15 cellular contexts compared by ENCODE assay signal in the genomic region with DNA sequence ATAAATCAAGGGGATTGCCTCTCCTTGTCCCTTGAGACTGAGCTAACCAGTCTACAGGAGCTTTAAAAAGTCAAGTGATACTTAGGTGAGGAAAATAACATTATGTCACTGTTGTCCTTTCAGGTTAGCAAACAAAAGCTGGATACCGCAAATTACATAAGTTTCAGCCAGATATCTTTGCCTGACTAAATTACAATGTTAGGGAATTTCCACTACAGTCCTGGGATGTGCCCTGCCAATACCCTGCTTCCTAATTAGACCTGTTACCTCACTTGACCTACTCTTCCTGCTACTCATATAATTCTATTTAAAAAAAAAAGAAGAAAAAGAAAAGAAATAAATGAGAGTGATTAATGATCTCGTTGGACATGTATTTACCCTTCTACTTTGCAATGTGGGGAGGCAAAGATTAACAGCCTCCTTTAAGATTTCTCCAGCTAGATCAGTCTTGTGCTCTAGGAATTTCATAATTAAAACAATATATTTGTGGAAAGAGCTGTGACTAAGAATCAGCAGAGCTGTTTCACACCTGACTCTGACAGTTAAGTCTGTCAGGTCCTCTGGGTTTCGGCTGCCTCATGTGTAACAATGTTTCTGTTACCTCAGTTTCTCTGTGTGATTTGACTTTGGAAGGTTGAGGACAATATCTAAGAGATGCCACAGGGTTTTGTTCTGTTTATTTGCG.
DNase-seq lines count a peak whose midpoint lies in the region; ATAC-seq, FAIRE-seq and TF ChIP-seq lines count a peak whose summit lies in the region.
"Had no signal": no experiment of that assay in that cellular context is flagged by ENCODE, and none has a peak within 500 bp of the region (broad histone marks: within the 10 kb centered on the region; RNA-seq: fewer than 3 reads in every experiment).

No MANE protein-coding gene starts in this region.

- H3K79me2 ChIP-seq in GM12878 (ENCODE audit: control insufficient read depth, insufficient read depth, low read length), result no peaks in the 10 kb centered on the region

- BruUV-seq in Calu3 (replicated peaks; lab: Mats Ljungman, UMichigan) (TSS peak; percentile 62), GM12878 (replicated peaks; lab: Mats Ljungman, UMichigan) (no TSS peak)

- DNase-seq in Calu3, result peak; percentile 47
- peak; percentile 86 for DNase-seq in M059J (ENCODE audit: low read depth)
- no peak for DNase-seq in GM12878 (ENCODE audit: low read depth, low spot score)
- DNase-seq in left lung, result no peak
- no peak for DNase-seq in GM19238 (ENCODE audit: insufficient read length, low spot score)
- DNase-seq in epidermal melanocyte (ENCODE audit: insufficient read length, low spot score), result no peak
- DNase-seq in NCI-H1417 treated with DMSO at 0.1 percent for 48 hours (lab: John Stamatoyannopoulos, UW), result no peak
- DNase-seq: BE2C; cortex of kidney; head of caudate nucleus; stimulated activated CD4-positive, alpha-beta T cell treated with anti-CD3 and anti-CD28 coated beads, Interleukin-2, amount 100 ng/mL, for 48 hours; stimulated activated naive CD4-positive, alpha-beta T cell had no signal

- H3K9me3 ChIP-seq in GM12878 (replicated peaks; ENCODE audit: control insufficient read depth, insufficient read depth, low read length) (no peaks in the 10 kb centered on the region), left lung (no peaks in the 10 kb centered on the region)
- H3K9me3 ChIP-seq: BE2C, prostate gland had no signal

- RAD21 ChIA-PET in GM12878 (lab: Charles Lee; ENCODE audit: unreplicated experiment), result interaction anchor here (0.9 to 1.9 kb wide), 5 partner anchors 10 to 77 kb away, joined by 3 to 10 read pairs (median 3); no protein-coding TSS in a partner anchor

- TF ChIP-seq CTCF in Calu3 (IDR thresholded peaks at IDR 0.05; ENCODE audit: unreplicated experiment) (no peak), GM12878 (IDR thresholded peaks at IDR 0.05 in 2 of 3, conservative IDR thresholded peaks at IDR 0.05 in 1 of 3; ENCODE audit: control insufficient read depth in 2 of 3, extremely low read depth in 1 of 3, insufficient read depth in 1 of 3, low read depth in 3 of 3, low read length in 3 of 3) (no peak), left lung (IDR thresholded peaks at IDR 0.05) (no peak)

- no peak for FAIRE-seq in GM12878 (lab: Jason Lieb, UNC)

- TF ChIP-seq RAD21 in GM12878 (IDR thresholded peaks at IDR 0.05; ENCODE audit: insufficient read depth, low read depth, low read length), result no peak

- no peak overlapping the region for H2AFZ ChIP-seq in GM12878 (ENCODE audit: control insufficient read depth, low read depth, low read length)

- in situ Hi-C loops in GM12878 (cut with MboI), result no loop called here

- intact Hi-C loops in Calu3 (cut with micrococcal nuclease; ENCODE audit: unreplicated experiment), result loop anchor here (1.0 to 10.0 kb wide), 5 partner anchors 8 to 1291 kb away; no protein-coding TSS in a partner anchor
- intact Hi-C loops in GM12878 (cut with micrococcal nuclease; ENCODE audit: unreplicated experiment), result loop anchor here (10.0 kb wide), 2 partner anchors 523 to 863 kb away; no protein-coding TSS in a partner anchor
- intact Hi-C loops in left lung (cut with DNase I), result no loop called here

- H3K27ac ChIP-seq in GM12878 (ENCODE audit: control insufficient read depth, insufficient read depth) (no peak overlapping the region), left lung (peak overlapping the region in 1 of 2 donors; percentile 35)
- H3K27ac ChIP-seq: prostate gland had no signal

- H3K36me3 Mint-ChIP-seq in Calu3 (ENCODE audit: insufficient read depth, unreplicated experiment), result peaks cover 14% of the 10 kb centered on the region
- H3K36me3 Mint-ChIP-seq: activated naive CD8-positive, alpha-beta T cell had no signal

- H4K20me1 ChIP-seq in GM12878 (ENCODE audit: control insufficient read depth, insufficient read depth), result no peaks in the 10 kb centered on the region

- TF ChIP-seq EP300 in GM12878 (IDR thresholded peaks at IDR 0.05; ENCODE audit: borderline replicate concordance in 1 of 2, control insufficient read depth in 1 of 2, low read depth in 2 of 2, low read length in 2 of 2), result peak; percentile 19 to 72; a peak in 2 of 4 replicates

- H3K4me3 Mint-ChIP-seq in Calu3 (ENCODE audit: low read depth, unreplicated experiment), result no peak overlapping the region
- H3K4me3 Mint-ChIP-seq: activated naive CD8-positive, alpha-beta T cell had no signal

- H3K4me1 ChIP-seq in GM12878 (ENCODE audit: control insufficient read depth, insufficient read depth, low read length), result no peaks in the 10 kb centered on the region
- H3K4me1 ChIP-seq in left lung, result no peaks in the 10 kb centered on the region
- H3K4me1 ChIP-seq: prostate gland had no signal

- TF ChIP-seq POLR2A in GM12878 (IDR thresholded peaks at IDR 0.05; ENCODE audit: low read depth, low read length), result no peak

- SMC1A ChIA-PET in GM12878 (lab: Charles Lee; ENCODE audit: uncharacterized antibody, unreplicated experiment), result interaction anchor here (0.7 to 2.0 kb wide), 8 partner anchors 9 to 860 kb away, joined by 3 to 5 read pairs (median 3); no protein-coding TSS in a partner anchor

- no peak overlapping the region for H3K4me3 ChIP-seq in GM12878
- no peak overlapping the region for H3K4me3 ChIP-seq in left lung
- H3K4me3 ChIP-seq: prostate gland had no signal

- no peak overlapping the region for H3K9ac ChIP-seq in GM12878 (ENCODE audit: control insufficient read depth, insufficient read depth, low read length)

- peaks cover 47% of the 10 kb centered on the region for H3K4me1 Mint-ChIP-seq in Calu3 (ENCODE audit: low read depth, unreplicated experiment)

- POLR2A ChIA-PET in GM12878 (lab: Charles Lee), result no interaction called here

- peak overlapping the region; percentile 71 for H3K27ac Mint-ChIP-seq in Calu3 (ENCODE audit: unreplicated experiment)
- H3K27ac Mint-ChIP-seq: activated naive CD8-positive, alpha-beta T cell had no signal

- ATAC-seq in GM12878 (peak; percentile 70), left lung (peak; percentile 89), HG03159 (IDR thresholded peaks at IDR 0.05; ENCODE audit: unreplicated experiment) (no peak)

- H3K27me3 ChIP-seq in GM12878 (replicated peaks in 1 of 2; ENCODE audit: control insufficient read depth in 2 of 2, insufficient read depth in 2 of 2, low read length in 1 of 2) (no peaks in the 10 kb centered on the region), left lung (no peaks in the 10 kb centered on the region)
- H3K27me3 ChIP-seq: BE2C had no signal

- H3K27me3 Mint-ChIP-seq in Calu3 (ENCODE audit: unreplicated experiment), result no peaks in the 10 kb centered on the region
- H3K27me3 Mint-ChIP-seq: activated naive CD8-positive, alpha-beta T cell had no signal

- WGBS in GM12878 (ENCODE audit: insufficient coverage, insufficient replicate concordance, low lambda C conversion rate, missing lambda C conversion rate), result 18% methylated on average over 4 of the region's 4 CpGs

- no peaks in the 10 kb centered on the region for H3K36me3 ChIP-seq in GM12878 (ENCODE audit: control insufficient read depth in 2 of 2, insufficient read depth in 2 of 2, low read length in 1 of 2)
- no peaks in the 10 kb centered on the region for H3K36me3 ChIP-seq in left lung
- H3K36me3 ChIP-seq: BE2C, prostate gland had no signal

- no peak overlapping the region for H3K4me2 ChIP-seq in GM12878 (ENCODE audit: control insufficient read depth, insufficient read depth)

- H3K9me3 Mint-ChIP-seq in Calu3 (ENCODE audit: low read depth, unreplicated experiment), result peaks cover 7% of the 10 kb centered on the region

- CTCF ChIA-PET in Calu3 (lab: Charles Lee) (interaction anchor here (0.5 to 2.0 kb wide), 4 partner anchors 18 to 487 kb away, joined by 3 to 7 read pairs (median 4); no protein-coding TSS in a partner anchor), GM12878 (lab: Yijun Ruan, JAX) (no interaction called here)

TF ChIP-seq in GM12878, 131 proteins besides CTCF, POLR2A, EP300 and RAD21 (continues in another document):
- TF ChIP-seq SREBF1 (IDR thresholded peaks at IDR 0.05; ENCODE audit: low read length), result no peak
- peak; percentile 68; the same call in 1 of the 2 replicates for TF ChIP-seq RUNX3 (IDR thresholded peaks at IDR 0.05; ENCODE audit: low read length)
- TF ChIP-seq, protein P1, sequence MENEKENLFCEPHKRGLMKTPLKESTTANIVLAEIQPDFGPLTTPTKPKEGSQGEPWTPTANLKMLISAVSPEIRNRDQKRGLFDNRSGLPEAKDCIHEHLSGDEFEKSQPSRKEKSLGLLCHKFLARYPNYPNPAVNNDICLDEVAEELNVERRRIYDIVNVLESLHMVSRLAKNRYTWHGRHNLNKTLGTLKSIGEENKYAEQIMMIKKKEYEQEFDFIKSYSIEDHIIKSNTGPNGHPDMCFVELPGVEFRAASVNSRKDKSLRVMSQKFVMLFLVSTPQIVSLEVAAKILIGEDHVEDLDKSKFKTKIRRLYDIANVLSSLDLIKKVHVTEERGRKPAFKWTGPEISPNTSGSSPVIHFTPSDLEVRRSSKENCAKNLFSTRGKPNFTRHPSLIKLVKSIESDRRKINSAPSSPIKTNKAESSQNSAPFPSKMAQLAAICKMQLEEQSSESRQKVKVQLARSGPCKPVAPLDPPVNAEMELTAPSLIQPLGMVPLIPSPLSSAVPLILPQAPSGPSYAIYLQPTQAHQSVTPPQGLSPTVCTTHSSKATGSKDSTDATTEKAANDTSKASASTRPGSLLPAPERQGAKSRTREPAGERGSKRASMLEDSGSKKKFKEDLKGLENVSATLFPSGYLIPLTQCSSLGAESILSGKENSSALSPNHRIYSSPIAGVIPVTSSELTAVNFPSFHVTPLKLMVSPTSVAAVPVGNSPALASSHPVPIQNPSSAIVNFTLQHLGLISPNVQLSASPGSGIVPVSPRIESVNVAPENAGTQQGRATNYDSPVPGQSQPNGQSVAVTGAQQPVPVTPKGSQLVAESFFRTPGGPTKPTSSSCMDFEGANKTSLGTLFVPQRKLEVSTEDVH (IDR thresholded peaks at IDR 0.05; ENCODE audit: low read depth, partially characterized antibody), result no peak
- TF ChIP-seq EZH2 (IDR thresholded peaks at IDR 0.05; ENCODE audit: borderline replicate concordance, control insufficient read depth, low read depth, low read length), result no peak
- TF ChIP-seq SRF (IDR thresholded peaks at IDR 0.05; ENCODE audit: low read depth in 2 of 2, low read length in 2 of 2), result no peak
- TF ChIP-seq WRNIP1 (IDR thresholded peaks at IDR 0.05; ENCODE audit: borderline replicate concordance, low read depth, low read length), result no peak
- TF ChIP-seq, protein P2, sequence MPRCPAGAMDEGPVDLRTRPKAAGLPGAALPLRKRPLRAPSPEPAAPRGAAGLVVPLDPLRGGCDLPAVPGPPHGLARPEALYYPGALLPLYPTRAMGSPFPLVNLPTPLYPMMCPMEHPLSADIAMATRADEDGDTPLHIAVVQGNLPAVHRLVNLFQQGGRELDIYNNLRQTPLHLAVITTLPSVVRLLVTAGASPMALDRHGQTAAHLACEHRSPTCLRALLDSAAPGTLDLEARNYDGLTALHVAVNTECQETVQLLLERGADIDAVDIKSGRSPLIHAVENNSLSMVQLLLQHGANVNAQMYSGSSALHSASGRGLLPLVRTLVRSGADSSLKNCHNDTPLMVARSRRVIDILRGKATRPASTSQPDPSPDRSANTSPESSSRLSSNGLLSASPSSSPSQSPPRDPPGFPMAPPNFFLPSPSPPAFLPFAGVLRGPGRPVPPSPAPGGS (IDR thresholded peaks at IDR 0.05; ENCODE audit: borderline replicate concordance, insufficient read depth, low read depth, low read length, poor library complexity, severe bottlenecking), result no peak
- TF ChIP-seq RFX5 (IDR thresholded peaks at IDR 0.05; ENCODE audit: low read depth, low read length), result no peak

Comparison
In these comparisons a context has a peak if more than half of its experiments do, and no peak if none do; other contexts are left out.
1. DNase-seq: peak in Calu3 (single experiment) and M059J (single experiment); none in GM12878 (single experiment), left lung (0 of 2), GM19238 (single experiment), epidermal melanocyte (single experiment) and NCI-H1417 treated with DMSO at 0.1 percent for 48 hours (single experiment).
2. intact Hi-C loops: an anchor here in Calu3 (1.0 to 10.0 kb wide) and GM12878 (10.0 kb wide); none called in left lung.